In genomic region chr11:72724021-72724561, GRCh38 we compare ENCODE assay signal across 1 cellular context.
TF ChIP-seq lines count a peak whose summit lies in the region.

No MANE protein-coding gene starts in this region.

TF ChIP-seq in SK-N-SH, 30 proteins besides CTCF, POLR2A, EP300 and RAD21 (continued from another document):
- TF ChIP-seq IRF3 (IDR thresholded peaks at IDR 0.05; ENCODE audit: low read depth, low read length) (no peak), TEAD4 (IDR thresholded peaks at IDR 0.05; ENCODE audit: borderline replicate concordance, insufficient read depth) (no peak), RXRA (IDR thresholded peaks at IDR 0.05; ENCODE audit: borderline replicate concordance, low read depth) (no peak)
